ENCODE assay signal across 1 cellular context in the genomic region with DNA sequence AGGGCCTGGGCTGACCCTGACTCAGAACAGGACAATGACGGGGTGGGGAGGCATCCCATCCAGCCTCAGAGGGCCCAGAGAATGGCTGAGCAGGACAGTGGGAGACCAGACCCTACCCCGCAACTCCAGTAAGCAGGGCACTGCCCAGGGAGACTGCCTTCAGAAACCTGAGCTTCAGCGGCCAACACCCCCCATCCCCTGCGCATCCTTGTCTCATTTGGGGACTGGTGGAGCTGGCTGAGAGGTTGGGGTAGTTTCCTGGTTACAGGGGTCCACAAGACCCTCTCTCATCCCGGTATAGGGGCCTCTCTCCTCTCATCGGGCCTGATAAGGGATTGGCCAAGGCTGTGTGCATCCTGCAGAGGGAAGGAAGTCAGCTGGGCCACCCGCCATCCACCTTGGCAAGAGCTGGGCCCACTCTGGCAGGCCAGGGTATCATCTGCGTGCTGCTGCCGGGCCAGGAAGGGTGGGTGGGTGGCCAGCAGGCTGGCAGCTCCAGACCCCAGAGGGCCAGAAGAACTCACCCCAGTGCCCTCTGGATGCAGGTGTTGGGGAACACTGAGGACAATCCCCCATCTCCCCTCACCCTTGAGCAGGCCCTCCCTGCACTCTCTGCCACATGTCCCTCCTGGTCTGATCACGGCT.
TF ChIP-seq lines count a peak whose summit lies in the region.

No MANE protein-coding gene starts in this region.

TF ChIP-seq in IMR-90, 13 proteins besides CTCF, POLR2A, EP300 and RAD21 (continued from another document):
- TF ChIP-seq SMC3 (IDR thresholded peaks at IDR 0.05; ENCODE audit: low read depth, low read length) = no peak
- TF ChIP-seq MXI1 (IDR thresholded peaks at IDR 0.05; ENCODE audit: borderline replicate concordance, low read depth, low read length) = no peak
- TF ChIP-seq CEBPB (IDR thresholded peaks at IDR 0.05; ENCODE audit: low read depth, low read length) = no peak
- TF ChIP-seq MAZ (IDR thresholded peaks at IDR 0.05; ENCODE audit: borderline replicate concordance, low read depth, low read length) = no peak
- TF ChIP-seq BHLHE40 (IDR thresholded peaks at IDR 0.05; ENCODE audit: low read depth, low read length) = no peak
- TF ChIP-seq, protein P1, sequence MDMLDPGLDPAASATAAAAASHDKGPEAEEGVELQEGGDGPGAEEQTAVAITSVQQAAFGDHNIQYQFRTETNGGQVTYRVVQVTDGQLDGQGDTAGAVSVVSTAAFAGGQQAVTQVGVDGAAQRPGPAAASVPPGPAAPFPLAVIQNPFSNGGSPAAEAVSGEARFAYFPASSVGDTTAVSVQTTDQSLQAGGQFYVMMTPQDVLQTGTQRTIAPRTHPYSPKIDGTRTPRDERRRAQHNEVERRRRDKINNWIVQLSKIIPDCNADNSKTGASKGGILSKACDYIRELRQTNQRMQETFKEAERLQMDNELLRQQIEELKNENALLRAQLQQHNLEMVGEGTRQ (IDR thresholded peaks at IDR 0.05; ENCODE audit: low read depth, low read length) = no peak
- TF ChIP-seq ELK1 (IDR thresholded peaks at IDR 0.05; ENCODE audit: borderline replicate concordance, low read depth, low read length) = no peak
- TF ChIP-seq RFX5 (IDR thresholded peaks at IDR 0.05; ENCODE audit: low read depth, low read length) = no peak
- TF ChIP-seq CHD1 (IDR thresholded peaks at IDR 0.05; ENCODE audit: low read depth, low read length) = no peak
- no peak for TF ChIP-seq FOS (IDR thresholded peaks at IDR 0.05; ENCODE audit: low read depth, low read length)
